ENCODE assay signal across 16 cellular contexts in genomic region chr12:27541031-27541719, GRCh38. TPM values are rescaled to one million over a fixed set of nuclear protein-coding genes. Genes with fewer than 3 reads are reported as not detected.
DNase-seq lines count a peak whose midpoint lies in the region; ATAC-seq, FAIRE-seq and TF ChIP-seq lines count a peak whose summit lies in the region.
"Had no signal": no experiment of that assay in that cellular context is flagged by ENCODE, and none has a peak within 500 bp of the region (broad histone marks: within the 10 kb centered on the region; RNA-seq: fewer than 3 reads in every experiment).

No MANE protein-coding gene starts in this region.

- H2BK5ac ChIP-seq in neuronal stem cell (ENCODE audit: low read length), result no peak overlapping the region

- H3K4me1 ChIP-seq in neuronal stem cell (ENCODE audit: control insufficient read depth in 2 of 2, insufficient read depth in 1 of 2, low read depth in 1 of 2, low read length in 2 of 2), result peaks cover 0 to 3% of the 10 kb centered on the region in 2 donors

- no peak overlapping the region for H3K23ac ChIP-seq in neuronal stem cell (ENCODE audit: low read depth, low read length, poor library complexity)

- H2AFZ ChIP-seq in neuronal stem cell (ENCODE audit: low read length), result no peak overlapping the region

- H2AK5ac ChIP-seq in neuronal stem cell (ENCODE audit: low read depth, low read length), result no peak overlapping the region

- TF ChIP-seq CTCF in epithelial cell of esophagus (IDR thresholded peaks at IDR 0.05; ENCODE audit: insufficient read depth, low read depth, low read length, missing control alignments), result no peak

- peak; percentile 61 for FAIRE-seq in GM12891 (lab: Jason Lieb, UNC)
- FAIRE-seq: small intestine had no signal

- H3K4me3 ChIP-seq in epithelial cell of esophagus (ENCODE audit: low read length) (no peak overlapping the region), neuronal stem cell (ENCODE audit: low read length in 2 of 2) (no peak overlapping the region)
- H3K4me3 ChIP-seq: adrenal gland had no signal

- no peak overlapping the region for H4K91ac ChIP-seq in neuronal stem cell (ENCODE audit: low read depth, low read length, poor library complexity)

- intact Hi-C loops in head of caudate nucleus (cut with DNase I), result no loop called here

- DNase-seq in GM12891 (ENCODE audit: insufficient read length, low spot score), result no peak
- DNase-seq in NCI-H526 (lab: John Stamatoyannopoulos, UW), result peak; percentile 36 to 67
- DNase-seq in epithelial cell of esophagus (ENCODE audit: low read depth), result peak; percentile 93
- DNase-seq in neuronal stem cell (ENCODE audit: low spot score), result no peak
- no peak for DNase-seq in head of caudate nucleus
- DNase-seq in AML-193 (lab: John Stamatoyannopoulos, UW), result no peak
- DNase-seq: adrenal gland; dermis blood vessel endothelial cell; NCI-H2081 treated with DMSO at 0.1 percent for 48 hours; SIG-M5; small intestine; stimulated activated naive CD4-positive, alpha-beta T cell treated with Interleukin-2 at 50 U/mL for 16 hours; T1000 had no signal

- WGBS in neuronal stem cell (ENCODE audit: extremely low coverage in 2 of 2, insufficient read length in 2 of 2, insufficient replicate concordance in 1 of 2), 2 donors, result no CpG with 5 or more reads among the region's 8 CpGs

- no peak overlapping the region for H3K27ac ChIP-seq in neuronal stem cell (replicated peaks; ENCODE audit: low read length)
- H3K27ac ChIP-seq: adrenal gland, neutrophil had no signal

- H4K8ac ChIP-seq in neuronal stem cell (ENCODE audit: low read depth, low read length), result no peak overlapping the region

- no peak overlapping the region for H3K4ac ChIP-seq in neuronal stem cell (ENCODE audit: low read length)

- H3K36me3 ChIP-seq in neuronal stem cell (replicated peaks in 1 of 2; ENCODE audit: control insufficient read depth in 2 of 2, insufficient read depth in 2 of 2, low read length in 2 of 2), result peaks cover 0 to 3% of the 10 kb centered on the region in 2 donors
- H3K36me3 ChIP-seq: adrenal gland, neutrophil had no signal

- H3K18ac ChIP-seq in neuronal stem cell (ENCODE audit: low read length), result peak overlapping the region; percentile 5

- H3K4me2 ChIP-seq in neuronal stem cell (ENCODE audit: insufficient read depth, low read length, poor library complexity, severe bottlenecking), result no peak overlapping the region

- no peak for ATAC-seq in HG02884 (IDR thresholded peaks at IDR 0.05; ENCODE audit: unreplicated experiment)
- no peak for ATAC-seq in GM19463 (IDR thresholded peaks at IDR 0.05; ENCODE audit: unreplicated experiment)

- H3K79me1 ChIP-seq in neuronal stem cell (ENCODE audit: low read depth, low read length), result peaks cover 2% of the 10 kb centered on the region

- H2BK12ac ChIP-seq in neuronal stem cell (ENCODE audit: low read length), result no peak overlapping the region

- no peak overlapping the region for H3K9ac ChIP-seq in neuronal stem cell (ENCODE audit: low read depth, low read length, poor library complexity)

- TF ChIP-seq POLR2A in GM12891 (IDR thresholded peaks at IDR 0.05; ENCODE audit: low read depth, low read length), result no peak

- H3K27me3 ChIP-seq in neuronal stem cell (ENCODE audit: control insufficient read depth in 3 of 3, insufficient read depth in 3 of 3, low read depth in 1 of 3, low read length in 3 of 3), result no peaks in the 10 kb centered on the region
- H3K27me3 ChIP-seq: adrenal gland, neutrophil had no signal

- H2BK15ac ChIP-seq in neuronal stem cell (ENCODE audit: low read length), result no peak overlapping the region

- no peak overlapping the region for H3K14ac ChIP-seq in neuronal stem cell (ENCODE audit: low read length)

- no peak overlapping the region for H2BK120ac ChIP-seq in neuronal stem cell (ENCODE audit: low read depth, low read length)

- H3K9me3 ChIP-seq in neuronal stem cell (replicated peaks in 1 of 2; ENCODE audit: control insufficient read depth in 2 of 2, insufficient read depth in 1 of 2, low read depth in 1 of 2, low read length in 2 of 2), result peaks cover 0 to 3% of the 10 kb centered on the region in 2 donors
- H3K9me3 ChIP-seq: adrenal gland, neutrophil had no signal

TF ChIP-seq in GM12891, 5 proteins besides CTCF, POLR2A, EP300 and RAD21:
- TF ChIP-seq POLR2AphosphoS5 (IDR thresholded peaks at IDR 0.05; ENCODE audit: low read depth, low read length) (no peak), SPI1 (IDR thresholded peaks at IDR 0.05; ENCODE audit: low read depth, low read length) (no peak), TAF1 (IDR thresholded peaks at IDR 0.05; ENCODE audit: low read depth, low read length) (no peak), POU2F2 (IDR thresholded peaks at IDR 0.05; ENCODE audit: low read depth, low read length) (no peak), PAX5 (IDR thresholded peaks at IDR 0.05; ENCODE audit: insufficient read depth, low read length, severe bottlenecking) (no peak)
TF ChIP-seq in GM12891: peak in this region for 0.

RNA-seq across cellular contexts. Expression of gene PPFIBP1, which starts 17.2 kb away (rescaled TPM):
- 12.5 TPM for polyA plus RNA-seq in GM12891 (2012; ENCODE audit: low read depth, missing spikeins)
- 16.9 TPM for polyA plus RNA-seq in neuronal stem cell (2013, experiment 1 of 2)
- 16.6 TPM for polyA plus RNA-seq in neuronal stem cell (2013, experiment 2 of 2)

Comparison
In these comparisons a context has a peak if more than half of its experiments do, and no peak if none do; other contexts are left out.
1. DNase-seq: peak in NCI-H526 (2 of 2) and epithelial cell of esophagus (single experiment); none in GM12891 (single experiment), neuronal stem cell (single experiment), head of caudate nucleus (0 of 42) and AML-193 (0 of 2).